Comparison of ENCODE assay signal across 1 cellular context in the genomic region with DNA sequence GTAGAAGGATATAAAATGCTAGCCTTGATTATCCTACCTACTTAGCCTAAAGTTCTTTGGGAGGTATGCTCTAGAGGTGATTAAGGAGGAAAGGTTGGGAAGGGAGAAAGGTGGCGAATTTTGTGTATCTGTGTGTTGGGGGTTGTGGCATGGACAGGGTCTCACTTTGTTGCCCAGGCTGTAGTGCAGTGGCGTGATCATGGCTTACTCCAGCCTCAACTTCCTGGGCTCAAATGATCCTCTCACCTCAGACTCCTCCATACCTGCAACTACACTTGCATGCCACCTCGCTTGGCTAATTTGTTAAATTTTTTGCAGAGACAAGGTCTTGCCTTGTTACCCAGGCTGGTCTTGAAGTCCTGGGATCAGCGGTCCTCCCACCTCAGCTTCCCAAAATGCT.
TF ChIP-seq lines count a peak whose summit lies in the region.

No MANE protein-coding gene starts in this region.

TF ChIP-seq in GM23338, 12 proteins besides CTCF, POLR2A, EP300 and RAD21 (continued from another document):
- TF ChIP-seq, protein P1, sequence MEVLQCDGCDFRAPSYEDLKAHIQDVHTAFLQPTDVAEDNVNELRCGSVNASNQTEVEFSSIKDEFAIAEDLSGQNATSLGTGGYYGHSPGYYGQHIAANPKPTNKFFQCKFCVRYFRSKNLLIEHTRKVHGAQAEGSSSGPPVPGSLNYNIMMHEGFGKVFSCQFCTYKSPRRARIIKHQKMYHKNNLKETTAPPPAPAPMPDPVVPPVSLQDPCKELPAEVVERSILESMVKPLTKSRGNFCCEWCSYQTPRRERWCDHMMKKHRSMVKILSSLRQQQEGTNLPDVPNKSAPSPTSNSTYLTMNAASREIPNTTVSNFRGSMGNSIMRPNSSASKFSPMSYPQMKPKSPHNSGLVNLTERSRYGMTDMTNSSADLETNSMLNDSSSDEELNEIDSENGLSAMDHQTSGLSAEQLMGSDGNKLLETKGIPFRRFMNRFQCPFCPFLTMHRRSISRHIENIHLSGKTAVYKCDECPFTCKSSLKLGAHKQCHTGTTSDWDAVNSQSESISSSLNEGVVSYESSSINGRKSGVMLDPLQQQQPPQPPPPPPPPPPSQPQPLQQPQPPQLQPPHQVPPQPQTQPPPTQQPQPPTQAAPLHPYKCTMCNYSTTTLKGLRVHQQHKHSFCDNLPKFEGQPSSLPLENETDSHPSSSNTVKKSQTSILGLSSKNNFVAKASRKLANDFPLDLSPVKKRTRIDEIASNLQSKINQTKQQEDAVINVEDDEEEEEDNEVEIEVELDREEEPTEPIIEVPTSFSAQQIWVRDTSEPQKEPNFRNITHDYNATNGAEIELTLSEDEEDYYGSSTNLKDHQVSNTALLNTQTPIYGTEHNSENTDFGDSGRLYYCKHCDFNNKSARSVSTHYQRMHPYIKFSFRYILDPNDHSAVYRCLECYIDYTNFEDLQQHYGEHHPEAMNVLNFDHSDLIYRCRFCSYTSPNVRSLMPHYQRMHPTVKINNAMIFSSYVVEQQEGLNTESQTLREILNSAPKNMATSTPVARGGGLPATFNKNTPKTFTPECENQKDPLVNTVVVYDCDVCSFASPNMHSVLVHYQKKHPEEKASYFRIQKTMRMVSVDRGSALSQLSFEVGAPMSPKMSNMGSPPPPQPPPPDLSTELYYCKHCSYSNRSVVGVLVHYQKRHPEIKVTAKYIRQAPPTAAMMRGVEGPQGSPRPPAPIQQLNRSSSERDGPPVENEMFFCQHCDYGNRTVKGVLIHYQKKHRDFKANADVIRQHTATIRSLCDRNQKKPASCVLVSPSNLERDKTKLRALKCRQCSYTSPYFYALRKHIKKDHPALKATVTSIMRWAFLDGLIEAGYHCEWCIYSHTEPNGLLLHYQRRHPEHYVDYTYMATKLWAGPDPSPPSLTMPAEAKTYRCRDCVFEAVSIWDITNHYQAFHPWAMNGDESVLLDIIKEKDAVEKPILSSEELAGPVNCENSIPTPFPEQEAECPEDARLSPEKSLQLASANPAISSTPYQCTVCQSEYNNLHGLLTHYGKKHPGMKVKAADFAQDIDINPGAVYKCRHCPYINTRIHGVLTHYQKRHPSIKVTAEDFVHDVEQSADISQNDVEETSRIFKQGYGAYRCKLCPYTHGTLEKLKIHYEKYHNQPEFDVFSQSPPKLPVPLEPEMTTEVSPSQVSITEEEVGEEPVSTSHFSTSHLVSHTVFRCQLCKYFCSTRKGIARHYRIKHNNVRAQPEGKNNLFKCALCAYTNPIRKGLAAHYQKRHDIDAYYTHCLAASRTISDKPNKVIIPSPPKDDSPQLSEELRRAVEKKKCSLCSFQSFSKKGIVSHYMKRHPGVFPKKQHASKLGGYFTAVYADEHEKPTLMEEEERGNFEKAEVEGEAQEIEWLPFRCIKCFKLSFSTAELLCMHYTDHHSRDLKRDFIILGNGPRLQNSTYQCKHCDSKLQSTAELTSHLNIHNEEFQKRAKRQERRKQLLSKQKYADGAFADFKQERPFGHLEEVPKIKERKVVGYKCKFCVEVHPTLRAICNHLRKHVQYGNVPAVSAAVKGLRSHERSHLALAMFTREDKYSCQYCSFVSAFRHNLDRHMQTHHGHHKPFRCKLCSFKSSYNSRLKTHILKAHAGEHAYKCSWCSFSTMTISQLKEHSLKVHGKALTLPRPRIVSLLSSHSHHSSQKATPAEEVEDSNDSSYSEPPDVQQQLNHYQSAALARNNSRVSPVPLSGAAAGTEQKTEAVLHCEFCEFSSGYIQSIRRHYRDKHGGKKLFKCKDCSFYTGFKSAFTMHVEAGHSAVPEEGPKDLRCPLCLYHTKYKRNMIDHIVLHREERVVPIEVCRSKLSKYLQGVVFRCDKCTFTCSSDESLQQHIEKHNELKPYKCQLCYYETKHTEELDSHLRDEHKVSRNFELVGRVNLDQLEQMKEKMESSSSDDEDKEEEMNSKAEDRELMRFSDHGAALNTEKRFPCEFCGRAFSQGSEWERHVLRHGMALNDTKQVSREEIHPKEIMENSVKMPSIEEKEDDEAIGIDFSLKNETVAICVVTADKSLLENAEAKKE (CRISPR knock-in tag; IDR thresholded peaks at IDR 0.05): no peak
- TF ChIP-seq STAT1 (IDR thresholded peaks at IDR 0.05; ENCODE audit: unreplicated experiment) (no peak), POLR2AphosphoS5 (IDR thresholded peaks at IDR 0.05; ENCODE audit: low read depth) (no peak), EZH2 (IDR thresholded peaks at IDR 0.05; ENCODE audit: low read depth, unreplicated experiment) (no peak), JUNB (IDR thresholded peaks at IDR 0.05; ENCODE audit: unreplicated experiment) (no peak), CREB1 (CRISPR knock-in tag; IDR thresholded peaks at IDR 0.05; ENCODE audit: low read depth) (no peak)
- TF ChIP-seq, protein P2, sequence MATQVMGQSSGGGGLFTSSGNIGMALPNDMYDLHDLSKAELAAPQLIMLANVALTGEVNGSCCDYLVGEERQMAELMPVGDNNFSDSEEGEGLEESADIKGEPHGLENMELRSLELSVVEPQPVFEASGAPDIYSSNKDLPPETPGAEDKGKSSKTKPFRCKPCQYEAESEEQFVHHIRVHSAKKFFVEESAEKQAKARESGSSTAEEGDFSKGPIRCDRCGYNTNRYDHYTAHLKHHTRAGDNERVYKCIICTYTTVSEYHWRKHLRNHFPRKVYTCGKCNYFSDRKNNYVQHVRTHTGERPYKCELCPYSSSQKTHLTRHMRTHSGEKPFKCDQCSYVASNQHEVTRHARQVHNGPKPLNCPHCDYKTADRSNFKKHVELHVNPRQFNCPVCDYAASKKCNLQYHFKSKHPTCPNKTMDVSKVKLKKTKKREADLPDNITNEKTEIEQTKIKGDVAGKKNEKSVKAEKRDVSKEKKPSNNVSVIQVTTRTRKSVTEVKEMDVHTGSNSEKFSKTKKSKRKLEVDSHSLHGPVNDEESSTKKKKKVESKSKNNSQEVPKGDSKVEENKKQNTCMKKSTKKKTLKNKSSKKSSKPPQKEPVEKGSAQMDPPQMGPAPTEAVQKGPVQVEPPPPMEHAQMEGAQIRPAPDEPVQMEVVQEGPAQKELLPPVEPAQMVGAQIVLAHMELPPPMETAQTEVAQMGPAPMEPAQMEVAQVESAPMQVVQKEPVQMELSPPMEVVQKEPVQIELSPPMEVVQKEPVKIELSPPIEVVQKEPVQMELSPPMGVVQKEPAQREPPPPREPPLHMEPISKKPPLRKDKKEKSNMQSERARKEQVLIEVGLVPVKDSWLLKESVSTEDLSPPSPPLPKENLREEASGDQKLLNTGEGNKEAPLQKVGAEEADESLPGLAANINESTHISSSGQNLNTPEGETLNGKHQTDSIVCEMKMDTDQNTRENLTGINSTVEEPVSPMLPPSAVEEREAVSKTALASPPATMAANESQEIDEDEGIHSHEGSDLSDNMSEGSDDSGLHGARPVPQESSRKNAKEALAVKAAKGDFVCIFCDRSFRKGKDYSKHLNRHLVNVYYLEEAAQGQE (IDR thresholded peaks at IDR 0.05; ENCODE audit: unreplicated experiment): no peak
